8 cellular contexts compared by ENCODE assay signal in the genomic region with DNA sequence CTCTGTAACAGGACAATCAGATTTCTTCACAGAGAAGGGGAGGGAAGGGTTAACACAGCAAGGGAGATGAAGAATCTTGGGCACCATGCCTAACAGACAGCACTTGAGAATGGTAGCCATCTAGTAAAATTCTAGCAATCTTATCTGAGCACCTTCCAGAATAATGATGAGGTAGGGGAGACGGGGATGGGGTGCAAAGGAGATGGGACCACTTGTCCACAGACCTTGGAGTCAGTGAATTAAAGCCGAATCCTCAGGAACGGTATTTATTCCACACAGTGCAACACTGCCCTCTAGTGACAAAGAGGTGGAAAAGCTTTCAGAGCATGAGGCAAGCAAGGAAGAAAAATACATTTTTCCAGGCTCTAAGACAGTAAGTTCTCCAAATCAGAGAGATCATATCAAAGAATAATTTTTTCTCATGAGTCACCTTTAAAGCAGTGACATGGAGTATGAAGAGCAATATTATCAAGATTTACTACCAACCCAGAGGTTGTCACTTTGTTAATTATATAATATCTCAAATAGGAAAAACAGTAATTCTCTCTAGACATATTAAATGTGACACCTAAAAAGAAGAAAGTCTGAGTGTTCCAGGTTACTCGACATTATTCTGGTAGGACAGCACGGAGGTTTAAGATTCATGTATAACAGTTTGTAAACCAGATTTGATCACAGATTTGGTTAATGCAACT. TPM values are rescaled to one million over a fixed set of nuclear protein-coding genes. Genes with fewer than 3 reads are reported as not detected.
A peak's percentile ranks its signal among the peaks of the same experiment; 100 is the strongest.
DNase-seq lines count a peak whose midpoint lies in the region; ATAC-seq and TF ChIP-seq lines count a peak whose summit lies in the region.

No MANE protein-coding gene starts in this region.

- no peak for TF ChIP-seq POLR2A in ovary (IDR thresholded peaks at IDR 0.05)

- CTCF ChIA-PET in activated naive CD4-positive, alpha-beta T cell treated with anti-CD3 and anti-CD28 coated beads for 36 hours (lab: Charles Lee) = interaction anchor here (0.5 to 4.4 kb wide), 32 partner anchors 7 to 795 kb away, joined by 3 to 39 read pairs (median 5); a partner anchor contains a TSS

- H3K27me3 ChIP-seq in ovary = no peaks in the 10 kb centered on the region

- peaks cover 4% of the 10 kb centered on the region for H3K4me1 Mint-ChIP-seq in activated naive CD4-positive, alpha-beta T cell treated with anti-CD3 and anti-CD28 coated beads for 36 hours (ENCODE audit: low read depth)
- H3K4me1 Mint-ChIP-seq in activated T-cell treated with anti-CD3 and anti-CD28 coated beads, Interleukin-2, amount 50 U/mL, for 4 hours (ENCODE audit: low read depth) = peaks cover 2% of the 10 kb centered on the region

- no peak overlapping the region for H3K4me3 Mint-ChIP-seq in activated naive CD4-positive, alpha-beta T cell treated with anti-CD3 and anti-CD28 coated beads for 36 hours
- H3K4me3 Mint-ChIP-seq in activated T-cell treated with anti-CD3 and anti-CD28 coated beads, Interleukin-2, amount 50 U/mL, for 4 hours = no peak overlapping the region

- DNase-seq in activated naive CD4-positive, alpha-beta T cell treated with anti-CD3 and anti-CD28 coated beads for 36 hours = peak; percentile 43
- DNase-seq in activated naive CD4-positive, alpha-beta T cell (lab: John Stamatoyannopoulos, UW) = no peak
- DNase-seq in NCI-H510A (lab: John Stamatoyannopoulos, UW) = peak; percentile 14
- DNase-seq in activated T-cell treated with anti-CD3 and anti-CD28 coated beads, Interleukin-2, amount 50 U/mL, for 4 hours = peak; percentile 17
- DNase-seq in globus pallidus (ENCODE audit: low spot score) = peak; percentile 65
- peak in 1 of 5 donors; percentile 26 for DNase-seq in ovary

- no peak overlapping the region for H3K4me3 ChIP-seq in ovary

- H3K9me3 ChIP-seq in ovary = no peaks in the 10 kb centered on the region

- ATAC-seq in HG02798 (IDR thresholded peaks at IDR 0.05; ENCODE audit: poor library complexity, unreplicated experiment) (peak; percentile 43), GM18517 (IDR thresholded peaks at IDR 0.05; ENCODE audit: unreplicated experiment) (no peak)
- ATAC-seq in activated T-cell treated with anti-CD3 and anti-CD28 coated beads, Interleukin-2, amount 50 U/mL, for 4 hours = peak; percentile 46 to 54

- no peaks in the 10 kb centered on the region for H3K4me1 ChIP-seq in ovary (ENCODE audit: insufficient read depth)

- H3K9me3 Mint-ChIP-seq in activated naive CD4-positive, alpha-beta T cell treated with anti-CD3 and anti-CD28 coated beads for 36 hours = no peaks in the 10 kb centered on the region
- no peaks in the 10 kb centered on the region for H3K9me3 Mint-ChIP-seq in activated T-cell treated with anti-CD3 and anti-CD28 coated beads, Interleukin-2, amount 50 U/mL, for 4 hours

- no peak overlapping the region for H3K27ac Mint-ChIP-seq in activated naive CD4-positive, alpha-beta T cell treated with anti-CD3 and anti-CD28 coated beads for 36 hours

- H3K36me3 Mint-ChIP-seq in activated naive CD4-positive, alpha-beta T cell treated with anti-CD3 and anti-CD28 coated beads for 36 hours (ENCODE audit: low read depth) = no peaks in the 10 kb centered on the region
- peaks cover 5% of the 10 kb centered on the region for H3K36me3 Mint-ChIP-seq in activated T-cell treated with anti-CD3 and anti-CD28 coated beads, Interleukin-2, amount 50 U/mL, for 4 hours (ENCODE audit: insufficient read depth)

- TF ChIP-seq EP300 in ovary (IDR thresholded peaks at IDR 0.05) = no peak

- no peaks in the 10 kb centered on the region for H3K36me3 ChIP-seq in ovary

- WGBS in ovary, 3 donors = 0 to 4% (median 3%) methylated on average over 5 of the region's 5 CpGs

- intact Hi-C loops in activated naive CD4-positive, alpha-beta T cell treated with anti-CD3 and anti-CD28 coated beads for 36 hours (cut with micrococcal nuclease) = loop anchor here (1.0 to 10.0 kb wide), 7 partner anchors 154 to 1031 kb away; no protein-coding TSS in a partner anchor
- intact Hi-C loops in ovary (cut with DNase I) = no loop called here

- peak; percentile 65 to 78 (median 68) for TF ChIP-seq CTCF in ovary (IDR thresholded peaks at IDR 0.05)

- H3K27me3 Mint-ChIP-seq in activated naive CD4-positive, alpha-beta T cell treated with anti-CD3 and anti-CD28 coated beads for 36 hours (ENCODE audit: low read depth) = no peaks in the 10 kb centered on the region
- no peaks in the 10 kb centered on the region for H3K27me3 Mint-ChIP-seq in activated T-cell treated with anti-CD3 and anti-CD28 coated beads, Interleukin-2, amount 50 U/mL, for 4 hours (ENCODE audit: low read depth)

- H3K27ac ChIP-seq in ovary = no peak overlapping the region

RNA-seq across cellular contexts. Expression of a gene that starts 43.3 kb away (rescaled TPM):
- total RNA-seq in activated naive CD4-positive, alpha-beta T cell treated with anti-CD3 and anti-CD28 coated beads for 36 hours = 1 to 10 TPM in 1 of 2 experiments, under 1 TPM in 1; 0.74 to 1.1 TPM
- under 1 TPM; 0.18 to 0.95 (median 0.71) TPM for total RNA-seq in activated T-cell treated with anti-CD3 and anti-CD28 coated beads, Interleukin-2, amount 50 U/mL, for 4 hours
- 10 to 100 TPM in 1 of 7 donors, 1 to 10 TPM in 5, under 1 TPM in 1; 0.20 to 22.7 (median 2.5) TPM for total RNA-seq in ovary
- 1 to 10 TPM in 1 of 2 donors, under 1 TPM in 1; 0.44 to 4.0 TPM for polyA plus RNA-seq in ovary

Comparison
In these comparisons a context has a peak if more than half of its experiments do, and no peak if none do; other contexts are left out.
1. DNase-seq: peak in activated naive CD4-positive, alpha-beta T cell treated with anti-CD3 and anti-CD28 coated beads for 36 hours (single experiment), NCI-H510A (single experiment), activated T-cell treated with anti-CD3 and anti-CD28 coated beads, Interleukin-2, amount 50 U/mL, for 4 hours (single experiment) and globus pallidus (single experiment); none in activated naive CD4-positive, alpha-beta T cell (0 of 4).